8 cellular contexts compared by ENCODE assay signal in genomic region chr12:30822385-30823139, GRCh38.
DNase-seq lines count a peak whose midpoint lies in the region; ATAC-seq and TF ChIP-seq lines count a peak whose summit lies in the region.

No MANE protein-coding gene starts in this region.

- H3K4me3 ChIP-seq in AG10803 (ENCODE audit: low read length), result peak overlapping the region; percentile 46
- H3K4me3 ChIP-seq in fibroblast of pulmonary artery (replicated peaks; ENCODE audit: low read depth, low read length), result peak overlapping the region; percentile 45
- H3K4me3 ChIP-seq in tibial nerve, result peak overlapping the region; percentile 40 to 59 (median 50)

- H3K36me3 ChIP-seq in tibial nerve, result no peaks in the 10 kb centered on the region

- TF ChIP-seq EP300 in tibial nerve (IDR thresholded peaks at IDR 0.05), result peak; percentile 33 to 52

- WGBS in tibial nerve, 2 donors, result 9 to 15% methylated on average over 32 to 42 of the region's 47 CpGs

- H3K9me3 ChIP-seq in tibial nerve, result no peaks in the 10 kb centered on the region

- no peaks in the 10 kb centered on the region for H3K27me3 ChIP-seq in tibial nerve

- H3K27ac ChIP-seq in tibial nerve, result peak overlapping the region; percentile 60 to 80 (median 72)

- peak; percentile 56 for ATAC-seq in GM19324 (IDR thresholded peaks at IDR 0.05; ENCODE audit: low FRiP score, unreplicated experiment)

- TF ChIP-seq CTCF in AG10803 (conservative IDR thresholded peaks at IDR 0.05; ENCODE audit: low read length) (no peak), fibroblast of pulmonary artery (IDR thresholded peaks at IDR 0.05; ENCODE audit: low read length, missing control alignments) (no peak), tibial nerve (IDR thresholded peaks at IDR 0.05) (peak in 2 of 5 experiments; percentile 7 to 9)

- peaks cover 0 to 11% (median 5%) of the 10 kb centered on the region in 4 donors for H3K4me1 ChIP-seq in tibial nerve

- DNase-seq in AG10803 (ENCODE audit: low read depth) (peak; percentile 27), M059J (ENCODE audit: low read depth) (peak; percentile 49), fibroblast of pulmonary artery (ENCODE audit: low read depth) (peak; percentile 51), myocyte (ENCODE audit: low read depth) (peak; percentile 65), tibial nerve (ENCODE audit: low spot score in 2 of 2) (peak; percentile 47 to 63), NCI-H510A (lab: John Stamatoyannopoulos, UW) (no peak)
- peak; percentile 2 for DNase-seq in activated effector memory CD4-positive, alpha-beta T cell treated with Interleukin-2 at 50 U/mL for 16 hours

- TF ChIP-seq POLR2A in tibial nerve (IDR thresholded peaks at IDR 0.05), result peak in 1 of 2 donors; percentile 20
